Comparison of ENCODE assay signal across 8 cellular contexts in the genomic region with DNA sequence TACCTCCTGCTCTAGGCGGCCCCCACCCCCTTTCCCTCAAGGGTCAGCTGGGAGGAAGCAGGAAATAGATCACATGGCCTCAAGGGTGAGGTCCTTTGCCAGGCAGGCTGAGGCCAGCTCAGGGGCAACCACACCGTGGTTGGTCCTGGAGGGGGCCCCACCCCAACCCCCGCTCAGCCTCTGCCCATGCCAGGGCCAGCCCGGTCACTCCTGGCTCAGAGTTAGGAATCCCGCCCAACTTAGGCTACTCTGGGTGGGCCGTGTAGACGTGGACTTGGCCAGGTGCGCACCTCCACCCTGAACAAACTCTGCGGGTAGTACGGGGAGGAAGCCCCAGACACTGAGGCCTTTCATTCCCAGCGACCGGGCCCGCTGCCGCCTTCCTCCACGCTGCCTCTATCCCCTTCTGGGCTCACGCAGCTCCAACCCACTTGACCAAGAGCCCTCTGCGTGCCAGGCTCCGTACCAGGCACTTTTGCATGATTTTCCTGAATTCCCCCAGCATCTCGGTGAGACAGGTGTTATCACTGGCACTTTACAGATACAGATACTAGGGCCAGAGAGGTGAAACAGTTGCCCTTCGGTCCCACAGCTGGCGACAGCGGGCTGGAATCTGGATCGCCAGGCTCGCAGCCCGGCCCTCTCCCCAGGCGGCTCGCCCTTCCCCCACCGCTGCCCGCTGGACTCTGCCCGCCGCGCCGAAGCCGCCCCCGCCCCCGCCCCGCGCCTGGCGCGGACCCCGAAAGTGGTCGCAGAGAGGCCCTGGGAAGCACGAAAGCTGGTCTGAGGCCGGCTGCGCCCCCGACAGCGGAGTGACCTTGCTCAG. TPM values are rescaled to one million over a fixed set of nuclear protein-coding genes. Genes with fewer than 3 reads are reported as not detected.
DNase-seq lines count a peak whose midpoint lies in the region; ATAC-seq and TF ChIP-seq lines count a peak whose summit lies in the region.

No MANE protein-coding gene starts in this region.

- H3K27ac ChIP-seq in CD4-positive, CD25-positive, alpha-beta regulatory T cell (ENCODE audit: insufficient read depth, low read length, poor library complexity, severe bottlenecking) = peak overlapping the region; percentile 89

- no peak for ATAC-seq in CD4-positive, CD25-positive, alpha-beta regulatory T cell (ENCODE audit: low read depth in 2 of 2)
- peak; percentile 4 for ATAC-seq in GM19372 (IDR thresholded peaks at IDR 0.05; ENCODE audit: low read depth, unreplicated experiment)
- ATAC-seq in activated CD8-positive, alpha-beta T cell treated with anti-CD3 and anti-CD28 coated beads for 36 hours = peak; percentile 36
- ATAC-seq in HG02981 (IDR thresholded peaks at IDR 0.05; ENCODE audit: unreplicated experiment) = no peak

- H3K4me1 ChIP-seq in CD4-positive, CD25-positive, alpha-beta regulatory T cell (ENCODE audit: control insufficient read depth, insufficient read depth, low read length, poor library complexity, severe bottlenecking) = peaks cover 20% of the 10 kb centered on the region

- no peaks in the 10 kb centered on the region for H3K9me3 Mint-ChIP-seq in CD4-positive, CD25-positive, alpha-beta regulatory T cell
- no peaks in the 10 kb centered on the region for H3K9me3 Mint-ChIP-seq in IgD-negative memory B cell
- H3K9me3 Mint-ChIP-seq in activated CD8-positive, alpha-beta T cell treated with anti-CD3 and anti-CD28 coated beads for 36 hours = no peaks in the 10 kb centered on the region
- H3K9me3 Mint-ChIP-seq in neural crest cell = no peaks in the 10 kb centered on the region

- H3K9me3 ChIP-seq in CD4-positive, CD25-positive, alpha-beta regulatory T cell (ENCODE audit: control insufficient read depth in 2 of 2, low read length in 2 of 2) = no peaks in the 10 kb centered on the region

- H3K27me3 ChIP-seq in CD4-positive, CD25-positive, alpha-beta regulatory T cell (ENCODE audit: control insufficient read depth, insufficient read depth, low read length) = no peaks in the 10 kb centered on the region

- peak overlapping the region; percentile 90 to 92 (median 91) for H3K27ac Mint-ChIP-seq in CD4-positive, CD25-positive, alpha-beta regulatory T cell
- peak overlapping the region; percentile 67 to 88 (median 84) for H3K27ac Mint-ChIP-seq in IgD-negative memory B cell
- H3K27ac Mint-ChIP-seq in activated CD8-positive, alpha-beta T cell treated with anti-CD3 and anti-CD28 coated beads for 36 hours = peak overlapping the region; percentile 90
- peak overlapping the region; percentile 97 for H3K27ac Mint-ChIP-seq in neural crest cell (ENCODE audit: unreplicated experiment)

- no peak for TF ChIP-seq CTCF in activated CD8-positive, alpha-beta T cell treated with anti-CD3 and anti-CD28 coated beads for 36 hours (IDR thresholded peaks at IDR 0.05)
- no peak for TF ChIP-seq CTCF in fibroblast of pulmonary artery (IDR thresholded peaks at IDR 0.05; ENCODE audit: low read length, missing control alignments)
- TF ChIP-seq CTCF in neural crest cell (conservative IDR thresholded peaks at IDR 0.05) = no peak

- no peaks in the 10 kb centered on the region for H3K27me3 Mint-ChIP-seq in CD4-positive, CD25-positive, alpha-beta regulatory T cell
- H3K27me3 Mint-ChIP-seq in IgD-negative memory B cell = no peaks in the 10 kb centered on the region
- H3K27me3 Mint-ChIP-seq in activated CD8-positive, alpha-beta T cell treated with anti-CD3 and anti-CD28 coated beads for 36 hours = no peaks in the 10 kb centered on the region
- peaks cover 2% of the 10 kb centered on the region for H3K27me3 Mint-ChIP-seq in neural crest cell (ENCODE audit: low read depth)

- intact Hi-C loops in activated CD8-positive, alpha-beta T cell treated with anti-CD3 and anti-CD28 coated beads for 36 hours (cut with micrococcal nuclease) = loop anchor here (5.0 kb wide), 1 partner anchor 68 kb away; a partner anchor contains a TSS

- H3K4me3 ChIP-seq in CD4-positive, CD25-positive, alpha-beta regulatory T cell (ENCODE audit: low read depth, low read length) = peak overlapping the region; percentile 67
- peak overlapping the region; percentile 77 for H3K4me3 ChIP-seq in fibroblast of pulmonary artery (replicated peaks; ENCODE audit: low read depth, low read length)

- CTCF ChIA-PET in activated CD8-positive, alpha-beta T cell treated with anti-CD3 and anti-CD28 coated beads for 36 hours (lab: Charles Lee) = interaction anchor here (1.5 to 5.5 kb wide), 6 partner anchors 11 to 117 kb away, joined by 4 to 47 read pairs (median 15); a partner anchor contains a TSS

- peak overlapping the region; percentile 83 to 92 (median 91) for H3K4me3 Mint-ChIP-seq in CD4-positive, CD25-positive, alpha-beta regulatory T cell
- H3K4me3 Mint-ChIP-seq in IgD-negative memory B cell (peak overlapping the region; percentile 85 to 98 (median 94)), neural crest cell (peak overlapping the region; percentile 97)
- peak overlapping the region; percentile 92 for H3K4me3 Mint-ChIP-seq in activated CD8-positive, alpha-beta T cell treated with anti-CD3 and anti-CD28 coated beads for 36 hours

- POLR2A ChIA-PET in activated CD8-positive, alpha-beta T cell treated with anti-CD3 and anti-CD28 coated beads for 36 hours (lab: Charles Lee) = interaction anchor here (0.6 to 16.5 kb wide), 8 partner anchors 8 to 69 kb away, joined by 3 to 168 read pairs (median 3); a partner anchor contains a TSS

- peaks cover 14% of the 10 kb centered on the region for H3K36me3 Mint-ChIP-seq in CD4-positive, CD25-positive, alpha-beta regulatory T cell
- H3K36me3 Mint-ChIP-seq in IgD-negative memory B cell (peaks cover 1% of the 10 kb centered on the region), neural crest cell (ENCODE audit: low read depth) (no peaks in the 10 kb centered on the region)
- peaks cover 25% of the 10 kb centered on the region for H3K36me3 Mint-ChIP-seq in activated CD8-positive, alpha-beta T cell treated with anti-CD3 and anti-CD28 coated beads for 36 hours (ENCODE audit: low read depth)

- H3K4me1 Mint-ChIP-seq in CD4-positive, CD25-positive, alpha-beta regulatory T cell = peaks cover 0 to 18% (median 7%) of the 10 kb centered on the region in 4 donors
- peaks cover 3 to 9% (median 6%) of the 10 kb centered on the region in 3 donors for H3K4me1 Mint-ChIP-seq in IgD-negative memory B cell
- peaks cover 13% of the 10 kb centered on the region for H3K4me1 Mint-ChIP-seq in activated CD8-positive, alpha-beta T cell treated with anti-CD3 and anti-CD28 coated beads for 36 hours (ENCODE audit: low read depth)
- H3K4me1 Mint-ChIP-seq in neural crest cell = peaks cover 18% of the 10 kb centered on the region

- DNase-seq in CD4-positive, CD25-positive, alpha-beta regulatory T cell = peak in 1 of 3 donors; percentile 56
- peak; percentile 74 for DNase-seq in activated CD8-positive, alpha-beta T cell treated with anti-CD3 and anti-CD28 coated beads for 36 hours
- DNase-seq in fibroblast of pulmonary artery (ENCODE audit: low read depth) (peak; percentile 69), neural crest cell (ENCODE audit: low read depth, low spot score) (no peak), Ammon's horn (ENCODE audit: low spot score) (no peak)

- H3K36me3 ChIP-seq in CD4-positive, CD25-positive, alpha-beta regulatory T cell (ENCODE audit: control insufficient read depth, insufficient read depth, low read length) = peaks cover 12% of the 10 kb centered on the region

RNA-seq across cellular contexts. Expression of a gene that starts 0.8 kb away (rescaled TPM):
- 7.0 TPM for total RNA-seq in CD4-positive, CD25-positive, alpha-beta regulatory T cell
- 10 to 100 TPM in 1 of 4 donors, 1 to 10 TPM in 3; 8.0 to 10.3 (median 9.8) TPM for polyA plus RNA-seq in CD4-positive, CD25-positive, alpha-beta regulatory T cell
- 8.0 TPM for polyA plus RNA-seq in IgD-negative memory B cell
- 10 to 100 TPM; 40.7 to 43.6 TPM for total RNA-seq in activated CD8-positive, alpha-beta T cell treated with anti-CD3 and anti-CD28 coated beads for 36 hours
- 47.1 and 47.2 TPM in 2 replicates for total RNA-seq in neural crest cell

RNA-seq across cellular contexts. Expression of a gene that starts 8.8 kb away (rescaled TPM):
- total RNA-seq in CD4-positive, CD25-positive, alpha-beta regulatory T cell = 50.4 TPM
- 100 to 1,000 TPM in 2 of 4 donors, 10 to 100 TPM in 2; 84.4 to 111 (median 100) TPM for polyA plus RNA-seq in CD4-positive, CD25-positive, alpha-beta regulatory T cell
- polyA plus RNA-seq in IgD-negative memory B cell = 96.5 TPM
- total RNA-seq in activated CD8-positive, alpha-beta T cell treated with anti-CD3 and anti-CD28 coated beads for 36 hours = 10 to 100 TPM; 57.0 to 59.2 TPM
- total RNA-seq in neural crest cell = 88.9 and 89.6 TPM in 2 replicates

RNA-seq across cellular contexts. Expression of a gene that starts 21.6 kb away (rescaled TPM):
- total RNA-seq in CD4-positive, CD25-positive, alpha-beta regulatory T cell = 85.8 TPM
- polyA plus RNA-seq in CD4-positive, CD25-positive, alpha-beta regulatory T cell = 10 to 100 TPM; 72.6 to 98.9 (median 78.1) TPM
- polyA plus RNA-seq in IgD-negative memory B cell = 73.6 TPM
- 10 to 100 TPM; 65.8 to 65.9 TPM for total RNA-seq in activated CD8-positive, alpha-beta T cell treated with anti-CD3 and anti-CD28 coated beads for 36 hours
- 54.8 and 57.5 TPM in 2 replicates for total RNA-seq in neural crest cell

RNA-seq across cellular contexts. Expression of a gene that starts 25.4 kb away (rescaled TPM):
- total RNA-seq in CD4-positive, CD25-positive, alpha-beta regulatory T cell = 15.7 TPM
- 10 to 100 TPM; 36.3 to 40.5 (median 37.4) TPM for polyA plus RNA-seq in CD4-positive, CD25-positive, alpha-beta regulatory T cell
- 28.3 TPM for polyA plus RNA-seq in IgD-negative memory B cell
- total RNA-seq in activated CD8-positive, alpha-beta T cell treated with anti-CD3 and anti-CD28 coated beads for 36 hours = 10 to 100 TPM; 44.9 to 46.0 TPM
- 15.6 and 17.4 TPM in 2 replicates for total RNA-seq in neural crest cell

RNA-seq across cellular contexts. Expression of a gene that starts 56.5 kb away (rescaled TPM):
- total RNA-seq in CD4-positive, CD25-positive, alpha-beta regulatory T cell = 42.0 TPM
- polyA plus RNA-seq in CD4-positive, CD25-positive, alpha-beta regulatory T cell = 10 to 100 TPM; 22.6 to 34.3 (median 29.0) TPM
- 100 TPM for polyA plus RNA-seq in IgD-negative memory B cell
- total RNA-seq in activated CD8-positive, alpha-beta T cell treated with anti-CD3 and anti-CD28 coated beads for 36 hours = 10 to 100 TPM; 29.7 to 29.9 TPM
- 43.1 and 45.8 TPM in 2 replicates for total RNA-seq in neural crest cell

Comparison
In these comparisons a context has a peak if more than half of its experiments do, and no peak if none do; other contexts are left out.
1. ATAC-seq: peak in GM19372 (single experiment) and activated CD8-positive, alpha-beta T cell treated with anti-CD3 and anti-CD28 coated beads for 36 hours (single experiment); none in CD4-positive, CD25-positive, alpha-beta regulatory T cell (0 of 2) and HG02981 (single experiment).
2. DNase-seq: peak in activated CD8-positive, alpha-beta T cell treated with anti-CD3 and anti-CD28 coated beads for 36 hours (single experiment) and fibroblast of pulmonary artery (single experiment); none in neural crest cell (single experiment) and Ammon's horn (single experiment).
3. Peak in every context shown above with its lines, with median percentiles within 50 percentile points of each other: H3K27ac Mint-ChIP-seq and H3K4me3 Mint-ChIP-seq.